ENCODE assay signal across 24 cellular contexts in genomic region chr21:41186763-41187536, GRCh38. TPM values are rescaled to one million over a fixed set of nuclear protein-coding genes. Genes with fewer than 3 reads are reported as not detected.
DNase-seq lines count a peak whose midpoint lies in the region; ATAC-seq, FAIRE-seq and TF ChIP-seq lines count a peak whose summit lies in the region.
"Had no signal": no experiment of that assay in that cellular context is flagged by ENCODE, and none has a peak within 500 bp of the region (broad histone marks: within the 10 kb centered on the region; RNA-seq: fewer than 3 reads in every experiment).

No MANE protein-coding gene starts in this region.

- ATAC-seq in GM23338 (peak; percentile 55), K562 (peak; percentile 47), GM21526 (IDR thresholded peaks at IDR 0.05; ENCODE audit: low FRiP score, unreplicated experiment) (no peak)
- ATAC-seq: naive thymus-derived CD4-positive, alpha-beta T cell; PC-3 had no signal

- no peak overlapping the region for H3K56ac ChIP-seq in mesendoderm (ENCODE audit: low read length)

- no peak overlapping the region for H2AFZ ChIP-seq in GM23338
- no peak overlapping the region for H2AFZ ChIP-seq in K562 (ENCODE audit: low read depth, low read length)

- FAIRE-seq in K562 (lab: Jason Lieb, UNC): no peak

- CTCF ChIA-PET in K562 (lab: Yijun Ruan, JAX; ENCODE audit: low intra/inter-chr PET ratio): no interaction called here

- BruUV-seq in K562 (replicated peaks; lab: Mats Ljungman, UMichigan): no TSS peak

- H3K9ac ChIP-seq in K562 (ENCODE audit: insufficient read depth in 1 of 2, low read depth in 2 of 2, low read length in 2 of 2) (no peak overlapping the region), mesendoderm (ENCODE audit: low read length) (no peak overlapping the region)
- H3K9ac ChIP-seq: BLaER1, KMS-11 had no signal

- H2BK120ac ChIP-seq in mesendoderm (ENCODE audit: low read depth, low read length): no peak overlapping the region

- no peaks in the 10 kb centered on the region for H3K79me2 ChIP-seq in GM23338 (replicated peaks; ENCODE audit: insufficient read depth)
- H3K79me2 ChIP-seq in K562 (ENCODE audit: control insufficient read depth, insufficient read depth, low read length): no peaks in the 10 kb centered on the region
- H3K79me2 ChIP-seq in mesendoderm (ENCODE audit: control insufficient read depth, insufficient read depth, low read length): no peaks in the 10 kb centered on the region

- in situ Hi-C loops in K562 (cut with MboI): no loop called here

- no peak overlapping the region for H3K18ac ChIP-seq in mesendoderm (ENCODE audit: low read length)

- POLR2A ChIA-PET in K562 (lab: Yijun Ruan, JAX): interaction anchor here (0.5 to 0.6 kb wide), 2 partner anchors 20 to 70 kb away, joined by 3 read pairs; no protein-coding TSS in a partner anchor

- no peak overlapping the region for H2AK5ac ChIP-seq in mesendoderm (ENCODE audit: low read length)

- TF ChIP-seq POLR2A in K562 (conservative IDR thresholded peaks at IDR 0.05): no peak

- H2BK15ac ChIP-seq in mesendoderm (replicated peaks; ENCODE audit: low read depth): no peak overlapping the region

- no peak overlapping the region for H2BK5ac ChIP-seq in mesendoderm (ENCODE audit: low read length)

- peaks cover 2% of the 10 kb centered on the region; the same call in 1 of the 2 replicates for H3K36me3 ChIP-seq in GM23338 (ENCODE audit: insufficient read depth)
- no peaks in the 10 kb centered on the region for H3K36me3 ChIP-seq in K562 (ENCODE audit: control insufficient read depth, insufficient read depth, low read length)
- no peaks in the 10 kb centered on the region for H3K36me3 ChIP-seq in mesendoderm (ENCODE audit: control insufficient read depth, insufficient read depth, low read length)
- H3K36me3 ChIP-seq: BLaER1, prostate gland, spleen, thyroid gland had no signal

- no peaks in the 10 kb centered on the region for H3K9me3 ChIP-seq in K562 (replicated peaks; ENCODE audit: control insufficient read depth, insufficient read depth, low read depth, low read length)
- H3K9me3 ChIP-seq: prostate gland, thyroid gland had no signal

- 0 out of 2 replicates have a peak, but pooled peaks cover 5% of the 10 kb centered on the region for H3K9me2 ChIP-seq in GM23338 (ENCODE audit: insufficient read depth)

- peaks cover 4% of the 10 kb centered on the region; the same call in 1 of the 3 replicates for H3K36me3 Mint-ChIP-seq in GM23338 (ENCODE audit: low read depth)

- peak; percentile 61 for DNase-seq in GM23338 (ENCODE audit: low spot score)
- DNase-seq in NAMALWA (ENCODE audit: low spot score): peak; percentile 67
- DNase-seq in K562 (ENCODE audit: extremely low read depth in 1 of 4, low spot score in 3 of 4): peak in 1 of 4 experiments; percentile 7
- DNase-seq in mesendoderm: peak; percentile 85
- no peak for DNase-seq in HPDE6-E6E7 (ENCODE audit: extremely low spot score)
- no peak for DNase-seq in stimulated activated naive CD4-positive, alpha-beta T cell treated with Interleukin-2 at 50 U/mL for 16 hours (lab: John Stamatoyannopoulos, UW)
- DNase-seq: activated CD4-positive, alpha-beta T cell treated with anti-CD3 and anti-CD28 coated beads, Interleukin-2, amount 10 ng/mL, durations not matched to agents 7 days and 5 days; activated naive CD4-positive, alpha-beta T cell treated with anti-CD3 and anti-CD28 coated beads, Interleukin-2, amount 50 U/mL, for 16 hours; erythroblast; HCEC 1CT; naive thymus-derived CD4-positive, alpha-beta T cell; NCI-H1694; NCI-H524; PC-3; spleen; T1000; thyroid gland had no signal

- no peak for TF ChIP-seq EP300 in K562 (IDR thresholded peaks at IDR 0.05; ENCODE audit: low read length)

- H3F3A ChIP-seq in GM23338 (replicated peaks; ENCODE audit: low read depth): no peaks in the 10 kb centered on the region

- H3K4ac ChIP-seq in mesendoderm (ENCODE audit: low read depth, low read length): no peak overlapping the region

- no peak overlapping the region for H4K5ac ChIP-seq in mesendoderm (ENCODE audit: low read length)

- TF ChIP-seq RAD21 in K562 (CRISPR knock-in tag; conservative IDR thresholded peaks at IDR 0.05 in 1 of 2, IDR thresholded peaks at IDR 0.05 in 1 of 2): no peak

- WGBS in K562 (ENCODE audit: insufficient coverage, low coverage, missing lambda C conversion rate): under 1% methylated on average over 9 of the region's 9 CpGs
- no CpG with 5 or more reads among the region's 9 CpGs for WGBS in mesendoderm (ENCODE audit: extremely low coverage, insufficient coverage, low lambda C conversion rate)

- no peaks in the 10 kb centered on the region for H3K9me1 ChIP-seq in K562 (ENCODE audit: control insufficient read depth, insufficient read depth, low read length)

- H3K4me2 ChIP-seq in GM23338 (no peak overlapping the region), K562 (ENCODE audit: insufficient read depth, low read length) (no peak overlapping the region), mesendoderm (ENCODE audit: low read length) (no peak overlapping the region)
- H3K4me2 ChIP-seq: BLaER1, KMS-11 had no signal

- H4K8ac ChIP-seq in mesendoderm (ENCODE audit: low read depth, low read length): no peak overlapping the region

- peaks cover 23% of the 10 kb centered on the region for H3K9me3 Mint-ChIP-seq in GM23338

- H3K27me3 Mint-ChIP-seq in GM23338 (ENCODE audit: insufficient read depth, low read depth, poor library complexity): peaks cover 5% of the 10 kb centered on the region
- H3K27me3 Mint-ChIP-seq: dendritic cell treated with granulocyte-macrophage colony-stimulating factor and Interleukin-4, amounts not matched to agents 40 ng/mL and 50 ng/mL, for 4 days had no signal

- H3K4me3 Mint-ChIP-seq in GM23338: no peak overlapping the region
- H3K4me3 Mint-ChIP-seq: activated CD4-positive, alpha-beta T cell treated with anti-CD3 and anti-CD28 coated beads, Interleukin-2, amount 10 ng/mL, durations not matched to agents 7 days and 5 days; dendritic cell treated with granulocyte-macrophage colony-stimulating factor and Interleukin-4, amounts not matched to agents 40 ng/mL and 50 ng/mL, for 4 days; naive thymus-derived CD4-positive, alpha-beta T cell had no signal

- H3K27ac Mint-ChIP-seq in GM23338: no peak overlapping the region
- H3K27ac Mint-ChIP-seq: activated CD4-positive, alpha-beta T cell treated with anti-CD3 and anti-CD28 coated beads, Interleukin-2, amount 10 ng/mL, durations not matched to agents 7 days and 5 days; dendritic cell treated with granulocyte-macrophage colony-stimulating factor and Interleukin-4, amounts not matched to agents 40 ng/mL and 50 ng/mL, for 4 days; naive thymus-derived CD4-positive, alpha-beta T cell had no signal

- H4K20me1 ChIP-seq in GM23338 (replicated peaks; ENCODE audit: insufficient read depth) (no peaks in the 10 kb centered on the region), K562 (replicated peaks; ENCODE audit: control insufficient read depth, insufficient read depth, low read length) (no peaks in the 10 kb centered on the region)
- H4K20me1 ChIP-seq: BLaER1 had no signal

- no peak overlapping the region for H3K4me3 ChIP-seq in GM23338
- no peak overlapping the region for H3K4me3 ChIP-seq in K562
- no peak overlapping the region for H3K4me3 ChIP-seq in mesendoderm (ENCODE audit: low read length)
- H3K4me3 ChIP-seq: BLaER1, lung, prostate gland, SK-N-MC, spleen, thyroid gland had no signal

- H3K27ac ChIP-seq in GM23338 (ENCODE audit: low read depth): no peak overlapping the region
- no peak overlapping the region for H3K27ac ChIP-seq in K562 (ENCODE audit: extremely low read depth, low read depth, low read length)
- no peak overlapping the region for H3K27ac ChIP-seq in mesendoderm (ENCODE audit: low read depth, low read length)
- H3K27ac ChIP-seq: BLaER1, KMS-11, prostate gland, SK-N-MC, spleen, thyroid gland had no signal

- TF ChIP-seq CTCF in GM23338 (conservative IDR thresholded peaks at IDR 0.05; ENCODE audit: low read depth in 2 of 2) (no peak), K562 (IDR thresholded peaks at IDR 0.05 in 2 of 3, conservative IDR thresholded peaks at IDR 0.05 in 1 of 3; ENCODE audit: insufficient read depth in 2 of 3, low read depth in 1 of 3, low read length in 3 of 3) (no peak)

- peak overlapping the region; percentile 81 for H3K23ac ChIP-seq in mesendoderm (ENCODE audit: low read length)

- no peaks in the 10 kb centered on the region for H3K79me1 ChIP-seq in mesendoderm (ENCODE audit: low read length)

- intact Hi-C loops in K562 (cut with micrococcal nuclease): no loop called here

- H3K4me1 Mint-ChIP-seq in GM23338: peaks cover 9% of the 10 kb centered on the region
- H3K4me1 Mint-ChIP-seq: activated CD4-positive, alpha-beta T cell treated with anti-CD3 and anti-CD28 coated beads, Interleukin-2, amount 10 ng/mL, durations not matched to agents 7 days and 5 days; naive thymus-derived CD4-positive, alpha-beta T cell had no signal

- no peaks in the 10 kb centered on the region for H3K27me3 ChIP-seq in GM23338 (ENCODE audit: insufficient read depth)
- H3K27me3 ChIP-seq in K562 (ENCODE audit: control insufficient read depth in 2 of 2, insufficient read depth in 2 of 2, low read length in 2 of 2): no peaks in the 10 kb centered on the region
- H3K27me3 ChIP-seq in mesendoderm (ENCODE audit: insufficient read depth, low read length, poor library complexity): no peaks in the 10 kb centered on the region
- H3K27me3 ChIP-seq: BLaER1, spleen, thyroid gland had no signal

- H3K4me1 ChIP-seq in GM23338 (ENCODE audit: insufficient read depth) (peaks cover 12% of the 10 kb centered on the region), K562 (replicated peaks in 1 of 2; ENCODE audit: control insufficient read depth in 2 of 2, insufficient read depth in 2 of 2, low read length in 2 of 2) (no peaks in the 10 kb centered on the region), mesendoderm (ENCODE audit: control insufficient read depth, low read depth, low read length) (peaks cover 6% of the 10 kb centered on the region)
- H3K4me1 ChIP-seq: BLaER1, prostate gland had no signal

RNA-seq across cellular contexts. Expression of gene BACE2, which starts 19.0 kb away (rescaled TPM):
- total RNA-seq in GM23338 (2014; rRNA removed; shearing (Covaris generic)): 6.8 and 7.9 TPM in 2 replicates
- polyA plus RNA-seq in GM23338 (2016; fragmentation: Nextera tagmentation; extraction: Ambion mirVana): 3.5 and 4.1 TPM in 2 replicates
- total RNA-seq in K562 (2011; cell fraction: chromatin; rRNA removed; ENCODE audit: low replicate concordance): not detected in 2 replicates
- total RNA-seq in K562 (2011; cell fraction: nucleolus; rRNA removed): not detected in 2 replicates
- not detected in 2 replicates for total RNA-seq in K562 (2011; cell fraction: nucleoplasm; rRNA removed)
- total RNA-seq in K562 (2014; rRNA removed): 0.05 TPM in 1 of 2 replicates, not detected in the other
- total RNA-seq in K562 (2014; rRNA removed; fragmentation: Illumina TruSeq; extraction: Trizol): 0.15 TPM in 1 of 2 replicates, not detected in the other
- total RNA-seq in K562 (2015; rRNA removed; fragmentation: Illumina TruSeq; extraction: Trizol): 0.18 TPM in 1 of 2 replicates, not detected in the other
- total RNA-seq in K562 (2021): 0.07 and 0.24 TPM in 2 replicates
- 0.15 TPM in 1 of 2 replicates, not detected in the other for polyA plus RNA-seq in K562 (2011; rRNA removed)
- not detected in 2 replicates for polyA plus RNA-seq in K562 (2011; cell fraction: cytosol; rRNA removed)
- not detected in 2 replicates for polyA plus RNA-seq in K562 (2011; cell fraction: nucleus; rRNA removed)
- polyA plus RNA-seq in K562 (2012): 0.09 and 0.83 TPM in 2 replicates
- not detected in 2 replicates for polyA plus RNA-seq in K562 (2014; fragmentation: Illumina TruSeq; extraction: Trizol)
- under 1 TPM in 1 of 2 experiments, not detected in 1; 0.08 TPM for polyA plus RNA-seq in K562 (2014; fragmentation: Nextera tagmentation; extraction: Ambion mirVana)
- 0.16 TPM in 1 of 2 replicates, not detected in the other for polyA plus RNA-seq in K562 (2014; rRNA removed)
- polyA minus RNA-seq in K562 (2011; rRNA and poly(A)+ RNA removed): not detected in 2 replicates
- polyA minus RNA-seq in K562 (2011; cell fraction: cytosol; rRNA and poly(A)+ RNA removed): not detected in 2 replicates
- not detected in 2 replicates for polyA minus RNA-seq in K562 (2011; cell fraction: nucleus; rRNA and poly(A)+ RNA removed)
- 20.9 TPM for polyA plus RNA-seq in mesendoderm (2013, experiment 1 of 2)
- 20.0 TPM for polyA plus RNA-seq in mesendoderm (2013, experiment 2 of 2)

Comparison
In these comparisons a context has a peak if more than half of its experiments do, and no peak if none do; other contexts are left out.
1. DNase-seq: peak in GM23338 (single experiment), NAMALWA (single experiment) and mesendoderm (single experiment); none in HPDE6-E6E7 (single experiment) and stimulated activated naive CD4-positive, alpha-beta T cell treated with Interleukin-2 at 50 U/mL for 16 hours (single experiment).